ENCODE assay signal across 18 cellular contexts in genomic region chr9:105973811-105974407, GRCh38.
A peak's percentile ranks its signal among the peaks of the same experiment; 100 is the strongest.
DNase-seq lines count a peak whose midpoint lies in the region; ATAC-seq and TF ChIP-seq lines count a peak whose summit lies in the region.
"Had no signal": no experiment of that assay in that cellular context is flagged by ENCODE, and none has a peak within 500 bp of the region (broad histone marks: within the 10 kb centered on the region; RNA-seq: fewer than 3 reads in every experiment).

No MANE protein-coding gene starts in this region.

- H3K27ac Mint-ChIP-seq in chondrocyte (ENCODE audit: unreplicated experiment) (peak overlapping the region; percentile 94), mesothelial cell of epicardium (peak overlapping the region; percentile 13)
- H3K27ac Mint-ChIP-seq: activated CD4-positive, alpha-beta T cell treated with anti-CD3 and anti-CD28 coated beads, Interleukin-2, amount 10 ng/mL, durations not matched to agents 7 days and 5 days; activated naive CD4-positive, alpha-beta T cell treated with anti-CD3 and anti-CD28 coated beads, Interleukin-2, amount 10 ng/mL, durations not matched to agents 7 days and 5 days; naive thymus-derived CD8-positive, alpha-beta T cell; stimulated activated memory B cell treated with anti-CD40 and anti-IgM and Interleukin-4, amounts not matched to agents 10 μg/mL and 1 μg/mL and 100 μg/mL, for 72 hours had no signal

- no peaks in the 10 kb centered on the region for H3K9me3 Mint-ChIP-seq in chondrocyte (ENCODE audit: low read depth)
- H3K9me3 Mint-ChIP-seq in mesothelial cell of epicardium, result no peaks in the 10 kb centered on the region
- H3K9me3 Mint-ChIP-seq: activated CD4-positive, alpha-beta T cell treated with anti-CD3 and anti-CD28 coated beads, Interleukin-2, amount 10 ng/mL, durations not matched to agents 7 days and 5 days; activated naive CD4-positive, alpha-beta T cell treated with anti-CD3 and anti-CD28 coated beads, Interleukin-2, amount 10 ng/mL, durations not matched to agents 7 days and 5 days; naive thymus-derived CD8-positive, alpha-beta T cell; stimulated activated memory B cell treated with anti-CD40 and anti-IgM and Interleukin-4, amounts not matched to agents 10 μg/mL and 1 μg/mL and 100 μg/mL, for 72 hours had no signal

- H3K36me3 Mint-ChIP-seq in chondrocyte (ENCODE audit: low read depth) (no peaks in the 10 kb centered on the region), mesothelial cell of epicardium (no peaks in the 10 kb centered on the region)
- H3K36me3 Mint-ChIP-seq: activated naive CD4-positive, alpha-beta T cell treated with anti-CD3 and anti-CD28 coated beads, Interleukin-2, amount 10 ng/mL, durations not matched to agents 7 days and 5 days; naive thymus-derived CD8-positive, alpha-beta T cell; stimulated activated memory B cell treated with anti-CD40 and anti-IgM and Interleukin-4, amounts not matched to agents 10 μg/mL and 1 μg/mL and 100 μg/mL, for 72 hours had no signal

- H3K9me3 ChIP-seq in heart right ventricle, result no peaks in the 10 kb centered on the region
- H3K9me3 ChIP-seq: esophagus squamous epithelium had no signal

- H3K4me1 Mint-ChIP-seq in chondrocyte (ENCODE audit: low read depth) (peaks cover 58% of the 10 kb centered on the region), mesothelial cell of epicardium (peaks cover 72% of the 10 kb centered on the region)
- H3K4me1 Mint-ChIP-seq: activated CD4-positive, alpha-beta T cell treated with anti-CD3 and anti-CD28 coated beads, Interleukin-2, amount 10 ng/mL, durations not matched to agents 7 days and 5 days; activated naive CD4-positive, alpha-beta T cell treated with anti-CD3 and anti-CD28 coated beads, Interleukin-2, amount 10 ng/mL, durations not matched to agents 7 days and 5 days; naive thymus-derived CD8-positive, alpha-beta T cell; stimulated activated memory B cell treated with anti-CD40 and anti-IgM and Interleukin-4, amounts not matched to agents 10 μg/mL and 1 μg/mL and 100 μg/mL, for 72 hours had no signal

- H3K4me1 ChIP-seq in heart right ventricle, result peaks cover 0 to 21% (median 8%) of the 10 kb centered on the region in 9 donors
- H3K4me1 ChIP-seq: esophagus squamous epithelium had no signal

- no peak for TF ChIP-seq CTCF in heart right ventricle (IDR thresholded peaks at IDR 0.05)
- peak; percentile 48 for TF ChIP-seq CTCF in chondrocyte (IDR thresholded peaks at IDR 0.05)
- TF ChIP-seq CTCF in mesothelial cell of epicardium (IDR thresholded peaks at IDR 0.05; ENCODE audit: unreplicated experiment), result no peak

- 56 to 58% methylated on average over 3 of the region's 3 CpGs for WGBS in heart right ventricle, 2 donors

- no peaks in the 10 kb centered on the region for H3K36me3 ChIP-seq in heart right ventricle
- H3K36me3 ChIP-seq: esophagus squamous epithelium had no signal

- DNase-seq in heart right ventricle (no peak), cardiac septum (ENCODE audit: low spot score) (no peak), chondrocyte (ENCODE audit: low spot score) (no peak), mesothelial cell of epicardium (ENCODE audit: low spot score in 2 of 2, unreplicated experiment in 2 of 2) (no peak), NOMO-1 treated with DMSO at 0.1 percent for 48 hours (lab: John Stamatoyannopoulos, UW; ENCODE audit: unreplicated experiment) (no peak)
- no peak for DNase-seq in stimulated activated CD4-positive, alpha-beta T cell treated with anti-CD3 and anti-CD28 coated beads, Interleukin-2, amount 100 ng/mL, for 48 hours
- DNase-seq: activated CD4-positive, alpha-beta T cell treated with anti-CD3 and anti-CD28 coated beads, Interleukin-2, amount 10 ng/mL, durations not matched to agents 7 days and 5 days; activated naive CD4-positive, alpha-beta T cell treated with anti-CD3 and anti-CD28 coated beads, Interleukin-2, amount 10 ng/mL, durations not matched to agents 7 days and 5 days; esophagus squamous epithelium; Kasumi-1; naive thymus-derived CD8-positive, alpha-beta T cell; NCI-H1092 treated with DMSO at 0.1 percent for 48 hours; NCI-H748 treated with DMSO at 0.1 percent for 48 hours had no signal

- H3K27me3 Mint-ChIP-seq in chondrocyte (ENCODE audit: low read depth), result peaks cover 2% of the 10 kb centered on the region
- peaks cover 1% of the 10 kb centered on the region for H3K27me3 Mint-ChIP-seq in mesothelial cell of epicardium (ENCODE audit: low read depth)
- H3K27me3 Mint-ChIP-seq: activated CD4-positive, alpha-beta T cell treated with anti-CD3 and anti-CD28 coated beads, Interleukin-2, amount 10 ng/mL, durations not matched to agents 7 days and 5 days; activated naive CD4-positive, alpha-beta T cell treated with anti-CD3 and anti-CD28 coated beads, Interleukin-2, amount 10 ng/mL, durations not matched to agents 7 days and 5 days; stimulated activated memory B cell treated with anti-CD40 and anti-IgM and Interleukin-4, amounts not matched to agents 10 μg/mL and 1 μg/mL and 100 μg/mL, for 72 hours had no signal

- peak in 5 of 8 donors; percentile 11 to 73 (median 62) for ATAC-seq in heart right ventricle
- no peak for ATAC-seq in HG02870 (IDR thresholded peaks at IDR 0.05; ENCODE audit: unreplicated experiment)
- no peak for ATAC-seq in GM21576 (IDR thresholded peaks at IDR 0.05; ENCODE audit: unreplicated experiment)
- ATAC-seq: naive thymus-derived CD8-positive, alpha-beta T cell; Panc1; stimulated activated memory B cell treated with anti-CD40 and anti-IgM and Interleukin-4, amounts not matched to agents 10 μg/mL and 1 μg/mL and 100 μg/mL, for 72 hours had no signal

- no peak overlapping the region for H3K27ac ChIP-seq in heart right ventricle
- H3K27ac ChIP-seq: C4-2B, esophagus squamous epithelium had no signal

- H3K4me3 ChIP-seq in heart right ventricle, result no peak overlapping the region
- H3K4me3 ChIP-seq: esophagus squamous epithelium had no signal

- H3K4me3 Mint-ChIP-seq in chondrocyte (ENCODE audit: unreplicated experiment) (peak overlapping the region; percentile 17), mesothelial cell of epicardium (no peak overlapping the region)
- H3K4me3 Mint-ChIP-seq: activated CD4-positive, alpha-beta T cell treated with anti-CD3 and anti-CD28 coated beads, Interleukin-2, amount 10 ng/mL, durations not matched to agents 7 days and 5 days; activated naive CD4-positive, alpha-beta T cell treated with anti-CD3 and anti-CD28 coated beads, Interleukin-2, amount 10 ng/mL, durations not matched to agents 7 days and 5 days; naive thymus-derived CD8-positive, alpha-beta T cell; stimulated activated memory B cell treated with anti-CD40 and anti-IgM and Interleukin-4, amounts not matched to agents 10 μg/mL and 1 μg/mL and 100 μg/mL, for 72 hours had no signal

- intact Hi-C loops in heart right ventricle (cut with DNase I) (no loop called here), cardiac septum (cut with DNase I) (no loop called here)

- no peaks in the 10 kb centered on the region for H3K27me3 ChIP-seq in heart right ventricle
- H3K27me3 ChIP-seq: esophagus squamous epithelium had no signal

Comparison
In these comparisons a context has a peak if more than half of its experiments do, and no peak if none do; other contexts are left out.
1. ATAC-seq: peak in heart right ventricle (5 of 8); none in HG02870 (single experiment) and GM21576 (single experiment).